In the genomic region with DNA sequence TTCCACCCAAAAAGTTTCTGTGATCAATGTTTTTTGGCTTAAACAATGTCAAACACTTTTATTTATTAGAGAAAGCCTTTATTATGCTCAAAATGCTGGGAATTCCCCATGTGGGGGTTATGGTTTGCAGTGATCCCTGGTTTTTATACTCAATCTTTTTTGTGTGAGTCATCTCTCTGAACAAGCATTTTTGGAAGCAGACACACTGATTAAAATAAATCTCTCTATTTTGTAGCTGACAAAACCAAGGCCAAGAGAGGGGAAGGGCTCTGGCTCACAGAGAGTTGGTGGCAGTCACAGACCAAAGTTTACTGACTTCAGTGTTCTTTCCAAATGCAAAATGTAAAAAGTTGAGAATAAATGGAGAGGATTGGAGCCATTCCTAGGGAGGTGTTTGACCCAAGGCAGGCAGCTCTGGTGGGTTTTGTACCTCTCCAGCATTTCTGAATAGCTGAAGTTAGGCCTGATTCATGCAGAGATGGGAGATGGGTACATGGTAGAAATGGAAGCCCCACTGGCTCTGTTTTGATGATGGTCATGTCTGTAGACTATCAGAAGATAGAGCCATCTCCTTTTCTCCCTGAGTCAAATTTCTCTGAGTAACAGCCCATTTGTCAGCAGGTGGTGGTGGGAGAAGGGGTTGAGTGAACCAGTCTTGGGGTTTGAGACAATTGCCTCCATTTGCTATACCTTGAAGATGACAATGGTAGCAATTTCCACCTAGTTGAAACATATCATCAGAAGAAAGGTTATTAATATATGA, we compare ENCODE assay signal across 11 cellular contexts. TPM values are rescaled to one million over a fixed set of nuclear protein-coding genes. Genes with fewer than 3 reads are reported as not detected.
DNase-seq lines count a peak whose midpoint lies in the region; ATAC-seq and TF ChIP-seq lines count a peak whose summit lies in the region.
"Had no signal": no experiment of that assay in that cellular context is flagged by ENCODE, and none has a peak within 500 bp of the region (broad histone marks: within the 10 kb centered on the region; RNA-seq: fewer than 3 reads in every experiment).

No MANE protein-coding gene starts in this region.

- no peaks in the 10 kb centered on the region for H3K36me3 ChIP-seq in thoracic aorta
- H3K36me3 ChIP-seq: heart left ventricle, Peyer's patch had no signal

- H3K4me1 ChIP-seq in thoracic aorta (ENCODE audit: control insufficient read depth in 1 of 2, low read depth in 2 of 2), result peaks cover 17 to 44% of the 10 kb centered on the region in 2 donors
- H3K4me1 ChIP-seq: Peyer's patch had no signal

- DNase-seq in left cardiac atrium (no peak), left ventricle myocardium superior (no peak), T-helper 17 cell (no peak), fibroblast of pulmonary artery (ENCODE audit: low read depth) (peak; percentile 73), thoracic aorta (ENCODE audit: low spot score) (no peak), cardiac septum (ENCODE audit: low spot score) (no peak)
- DNase-seq: CD8-positive, alpha-beta memory T cell; heart left ventricle; Peyer's patch had no signal

- H3K27me3 ChIP-seq in thoracic aorta (replicated peaks; ENCODE audit: insufficient read depth), result no peaks in the 10 kb centered on the region
- H3K27me3 ChIP-seq: heart left ventricle, Peyer's patch had no signal

- H3K9me3 ChIP-seq in T-helper 17 cell (ENCODE audit: control insufficient read depth, low read length, poor library complexity, severe bottlenecking), result no peaks in the 10 kb centered on the region
- no peaks in the 10 kb centered on the region for H3K9me3 ChIP-seq in thoracic aorta
- H3K9me3 ChIP-seq: heart left ventricle, Peyer's patch had no signal

- TF ChIP-seq CTCF in fibroblast of pulmonary artery (IDR thresholded peaks at IDR 0.05; ENCODE audit: low read length, missing control alignments), result no peak
- TF ChIP-seq CTCF in thoracic aorta (IDR thresholded peaks at IDR 0.05), result no peak

- no peak overlapping the region for H3K4me3 ChIP-seq in fibroblast of pulmonary artery (replicated peaks; ENCODE audit: low read depth, low read length)
- H3K4me3 ChIP-seq in thoracic aorta, result no peak overlapping the region
- H3K4me3 ChIP-seq: heart left ventricle, Peyer's patch had no signal

- peaks cover 25% of the 10 kb centered on the region for H3K27me3 Mint-ChIP-seq in T-helper 17 cell

- H3K27ac Mint-ChIP-seq in T-helper 17 cell, result no peak overlapping the region
- H3K27ac Mint-ChIP-seq: CD8-positive, alpha-beta memory T cell had no signal

- H3K4me1 Mint-ChIP-seq in T-helper 17 cell, result no peaks in the 10 kb centered on the region
- H3K4me1 Mint-ChIP-seq: CD8-positive, alpha-beta memory T cell had no signal

- no peak overlapping the region for H3K4me3 Mint-ChIP-seq in T-helper 17 cell
- H3K4me3 Mint-ChIP-seq: CD8-positive, alpha-beta memory T cell had no signal

- H3K36me3 Mint-ChIP-seq in T-helper 17 cell (ENCODE audit: low read depth), result no peaks in the 10 kb centered on the region
- H3K36me3 Mint-ChIP-seq: CD8-positive, alpha-beta memory T cell had no signal

- peak overlapping the region; percentile 4 to 40 for H3K27ac ChIP-seq in thoracic aorta
- H3K27ac ChIP-seq: heart left ventricle, Peyer's patch had no signal

- peak; percentile 27 to 87 for ATAC-seq in left cardiac atrium
- ATAC-seq in left ventricle myocardium superior, result no peak
- ATAC-seq in T-helper 17 cell, result peak; percentile 33
- ATAC-seq in thoracic aorta (ENCODE audit: insufficient number of reproducible peaks, low FRiP score, low read depth), result no peak
- ATAC-seq in GM21737 (IDR thresholded peaks at IDR 0.05; ENCODE audit: unreplicated experiment), result no peak
- no peak for ATAC-seq in GM19467 (IDR thresholded peaks at IDR 0.05; ENCODE audit: unreplicated experiment)
- ATAC-seq: heart left ventricle had no signal

- intact Hi-C loops in left cardiac atrium (cut with DNase I) (no loop called here), left ventricle myocardium superior (cut with micrococcal nuclease) (no loop called here), cardiac septum (cut with DNase I) (no loop called here)

RNA-seq across cellular contexts. Expression of gene NAMPT, which starts 45.4 kb away (rescaled TPM):
- total RNA-seq in left cardiac atrium (100 to 1,000 TPM; 126 to 319 TPM), left ventricle myocardium superior (198 TPM), T-helper 17 cell (100 to 1,000 TPM; 278 to 292 TPM), thoracic aorta (1,000 to 10,000 TPM in 1 of 2 donors, 100 to 1,000 TPM in 1; 274 to 1,075 TPM), cardiac septum (121 TPM)

Comparison
In these comparisons a context has a peak if more than half of its experiments do, and no peak if none do; other contexts are left out.
1. ATAC-seq: peak in left cardiac atrium (2 of 2) and T-helper 17 cell (single experiment); none in left ventricle myocardium superior (single experiment), thoracic aorta (single experiment), GM21737 (single experiment) and GM19467 (single experiment).